13 cellular contexts compared by ENCODE assay signal in genomic region chr7:137993395-137993743, GRCh38. TPM values are rescaled to one million over a fixed set of nuclear protein-coding genes. Genes with fewer than 3 reads are reported as not detected.
DNase-seq lines count a peak whose midpoint lies in the region; ATAC-seq and TF ChIP-seq lines count a peak whose summit lies in the region.
"Had no signal": no experiment of that assay in that cellular context is flagged by ENCODE, and none has a peak within 500 bp of the region (broad histone marks: within the 10 kb centered on the region; RNA-seq: fewer than 3 reads in every experiment).

No MANE protein-coding gene starts in this region.

- H3K9me2 ChIP-seq in hepatocyte (replicated peaks; ENCODE audit: insufficient read depth): no peaks in the 10 kb centered on the region

- CTCF ChIA-PET in activated B cell treated with CpG ODN at 0.5 μM for 24 hours (lab: Charles Lee): no interaction called here
- CTCF ChIA-PET in activated naive CD4-positive, alpha-beta T cell treated with anti-CD3 and anti-CD28 coated beads for 36 hours (lab: Charles Lee): no interaction called here

- no peaks in the 10 kb centered on the region for H3K9me3 Mint-ChIP-seq in activated B cell treated with CpG ODN at 0.5 μM for 24 hours
- no peaks in the 10 kb centered on the region for H3K9me3 Mint-ChIP-seq in activated naive CD4-positive, alpha-beta T cell treated with anti-CD3 and anti-CD28 coated beads for 36 hours

- H3K4me1 Mint-ChIP-seq in activated B cell treated with CpG ODN at 0.5 μM for 24 hours: peaks cover 30% of the 10 kb centered on the region
- H3K4me1 Mint-ChIP-seq in activated naive CD4-positive, alpha-beta T cell treated with anti-CD3 and anti-CD28 coated beads for 36 hours (ENCODE audit: low read depth): peaks cover 21% of the 10 kb centered on the region

- H3K79me2 ChIP-seq in hepatocyte: peaks cover 88% of the 10 kb centered on the region

- TF ChIP-seq CTCF in GM06990 (IDR thresholded peaks at IDR 0.05; ENCODE audit: insufficient read depth, low read length, poor library complexity, severe bottlenecking) (no peak), activated B cell treated with CpG ODN at 0.5 μM for 24 hours (IDR thresholded peaks at IDR 0.05) (no peak), hepatocyte (IDR thresholded peaks at IDR 0.05; ENCODE audit: poor library complexity) (no peak)

- H2AFZ ChIP-seq in hepatocyte: no peak overlapping the region

- H4K20me1 ChIP-seq in hepatocyte (ENCODE audit: insufficient read depth, poor library complexity, severe bottlenecking): peaks cover 5% of the 10 kb centered on the region

- H3K36me3 Mint-ChIP-seq in activated B cell treated with CpG ODN at 0.5 μM for 24 hours (ENCODE audit: low read depth): peaks cover 2% of the 10 kb centered on the region
- peaks cover 6% of the 10 kb centered on the region for H3K36me3 Mint-ChIP-seq in activated naive CD4-positive, alpha-beta T cell treated with anti-CD3 and anti-CD28 coated beads for 36 hours (ENCODE audit: low read depth)

- H3K27me3 ChIP-seq in GM06990 (replicated peaks; ENCODE audit: control insufficient read depth, insufficient read depth, low read length) (no peaks in the 10 kb centered on the region), hepatocyte (no peaks in the 10 kb centered on the region), skeletal muscle satellite cell (ENCODE audit: control insufficient read depth, insufficient read depth, low read length) (no peaks in the 10 kb centered on the region)
- H3K27me3 ChIP-seq: neutrophil had no signal

- peaks cover 2% of the 10 kb centered on the region for H3K36me3 ChIP-seq in GM06990 (ENCODE audit: control insufficient read depth, insufficient read depth, low read length)
- no peaks in the 10 kb centered on the region for H3K36me3 ChIP-seq in hepatocyte (replicated peaks; ENCODE audit: insufficient read depth, low read depth)
- peaks cover 18% of the 10 kb centered on the region for H3K36me3 ChIP-seq in skeletal muscle satellite cell (ENCODE audit: insufficient read depth, low read length)
- H3K36me3 ChIP-seq: neutrophil had no signal

- H3K4me2 ChIP-seq in hepatocyte (peak overlapping the region; percentile 54), skeletal muscle satellite cell (ENCODE audit: low read length) (peak overlapping the region; percentile 58)

- intact Hi-C loops in activated B cell treated with CpG ODN at 0.5 μM for 24 hours (cut with micrococcal nuclease): no loop called here
- intact Hi-C loops in activated naive CD4-positive, alpha-beta T cell treated with anti-CD3 and anti-CD28 coated beads for 36 hours (cut with micrococcal nuclease): no loop called here

- no peaks in the 10 kb centered on the region for H3K27me3 Mint-ChIP-seq in activated B cell treated with CpG ODN at 0.5 μM for 24 hours
- no peaks in the 10 kb centered on the region for H3K27me3 Mint-ChIP-seq in activated naive CD4-positive, alpha-beta T cell treated with anti-CD3 and anti-CD28 coated beads for 36 hours (ENCODE audit: low read depth)

- ATAC-seq in activated B cell treated with CpG ODN at 0.5 μM for 24 hours (ENCODE audit: low read depth): no peak

- H3K9me3 ChIP-seq in hepatocyte (ENCODE audit: low read depth) (no peaks in the 10 kb centered on the region), skeletal muscle satellite cell (replicated peaks; ENCODE audit: low read length) (no peaks in the 10 kb centered on the region)
- H3K9me3 ChIP-seq: neutrophil had no signal

- H3K27ac Mint-ChIP-seq in activated B cell treated with CpG ODN at 0.5 μM for 24 hours: peak overlapping the region; percentile 30
- no peak overlapping the region for H3K27ac Mint-ChIP-seq in activated naive CD4-positive, alpha-beta T cell treated with anti-CD3 and anti-CD28 coated beads for 36 hours

- DNase-seq in GM06990 (ENCODE audit: extremely low read depth, insufficient read length): no peak
- DNase-seq in activated B cell treated with CpG ODN at 0.5 μM for 24 hours: no peak
- DNase-seq in hepatocyte (ENCODE audit: low spot score): no peak
- no peak for DNase-seq in activated naive CD4-positive, alpha-beta T cell treated with anti-CD3 and anti-CD28 coated beads for 36 hours
- DNase-seq in NCI-H526 treated with DMSO at 0.1 percent for 48 hours (lab: John Stamatoyannopoulos, UW): no peak
- DNase-seq in kidney glomerular epithelial cell (lab: John Stamatoyannopoulos, UW): no peak
- no peak for DNase-seq in NCI-H2171 (lab: John Stamatoyannopoulos, UW)
- DNase-seq: amniotic stem cell, C1 segment of cervical spinal cord, NCI-H1105 treated with DMSO at 0.1 percent for 48 hours, NCI-H748 treated with DMSO at 0.1 percent for 48 hours had no signal

- H3K4me3 ChIP-seq in GM06990 (replicated peaks; ENCODE audit: low read depth, low read length) (peak overlapping the region; percentile 35; the same call in 1 of the 2 replicates), hepatocyte (no peak overlapping the region), skeletal muscle satellite cell (ENCODE audit: low read length) (no peak overlapping the region)

- POLR2A ChIA-PET in activated B cell treated with CpG ODN at 0.5 μM for 24 hours (lab: Charles Lee): interaction anchor here (1.9 kb wide), 1 partner anchor 8 kb away, joined by 4 read pairs; no protein-coding TSS in a partner anchor

- H3K4me1 ChIP-seq in hepatocyte (ENCODE audit: insufficient read depth) (peaks cover 62% of the 10 kb centered on the region), skeletal muscle satellite cell (ENCODE audit: control insufficient read depth, insufficient read depth, low read length) (peaks cover 80% of the 10 kb centered on the region)

- peak overlapping the region; percentile 89 for H3K27ac ChIP-seq in hepatocyte
- H3K27ac ChIP-seq: neutrophil had no signal

- 93% methylated on average over 6 of the region's 6 CpGs for WGBS in hepatocyte (ENCODE audit: low lambda C conversion rate, missing lambda C conversion rate)

- H3K9ac ChIP-seq in skeletal muscle satellite cell (ENCODE audit: low read depth, low read length): peak overlapping the region; percentile 66

- no peak overlapping the region for H3K4me3 Mint-ChIP-seq in activated B cell treated with CpG ODN at 0.5 μM for 24 hours
- no peak overlapping the region for H3K4me3 Mint-ChIP-seq in activated naive CD4-positive, alpha-beta T cell treated with anti-CD3 and anti-CD28 coated beads for 36 hours

RNA-seq across cellular contexts. Expression of gene CREB3L2, which starts 8.5 kb away (rescaled TPM):
- total RNA-seq in activated B cell treated with CpG ODN at 0.5 μM for 24 hours (16.6 and 21.7 TPM in 2 replicates), hepatocyte (33.9 and 38.3 TPM in 2 replicates)
- polyA plus RNA-seq in hepatocyte: 34.4 and 37.6 TPM in 2 replicates
- 17.2 and 28.0 TPM in 2 replicates for total RNA-seq in skeletal muscle satellite cell (2012; rRNA removed)
- 10 to 100 TPM; 14.1 to 15.7 TPM for total RNA-seq in activated naive CD4-positive, alpha-beta T cell treated with anti-CD3 and anti-CD28 coated beads for 36 hours
